In genomic region chr11:65352783-65353182, GRCh38 we compare ENCODE assay signal across 11 cellular contexts. TPM values are rescaled to one million over a fixed set of nuclear protein-coding genes. Genes with fewer than 3 reads are reported as not detected.
DNase-seq lines count a peak whose midpoint lies in the region; ATAC-seq and TF ChIP-seq lines count a peak whose summit lies in the region.
"Had no signal": no experiment of that assay in that cellular context is flagged by ENCODE, and none has a peak within 500 bp of the region (broad histone marks: within the 10 kb centered on the region; RNA-seq: fewer than 3 reads in every experiment).

No MANE protein-coding gene starts in this region.

- peaks cover 18% of the 10 kb centered on the region for H3K4me1 Mint-ChIP-seq in CD4-positive, alpha-beta T cell (ENCODE audit: low read depth)
- H3K4me1 Mint-ChIP-seq in HFFc6 (ENCODE audit: low read depth), result peaks cover 30% of the 10 kb centered on the region
- H3K4me1 Mint-ChIP-seq in activated naive CD8-positive, alpha-beta T cell (ENCODE audit: low read depth), result peaks cover 14% of the 10 kb centered on the region
- H3K4me1 Mint-ChIP-seq in memory B cell, result peaks cover 16% of the 10 kb centered on the region

- CTCF ChIA-PET in CD4-positive, alpha-beta T cell (lab: Charles Lee), result interaction anchor here (0.9 to 1.4 kb wide), 4 partner anchors 14 to 37 kb away, joined by 3 to 6 read pairs (median 4); no protein-coding TSS in a partner anchor

- no peak for ATAC-seq in CD4-positive, alpha-beta T cell (ENCODE audit: poor library complexity)
- ATAC-seq in memory B cell (ENCODE audit: low read depth), result no peak
- ATAC-seq in GM21447 (IDR thresholded peaks at IDR 0.05; ENCODE audit: unreplicated experiment), result no peak
- ATAC-seq: activated CD8-positive, alpha-beta T cell treated with anti-CD3 and anti-CD28 coated beads for 36 hours had no signal

- H3K4me3 Mint-ChIP-seq in CD4-positive, alpha-beta T cell, result peak overlapping the region; percentile 85
- no peak overlapping the region for H3K4me3 Mint-ChIP-seq in HFFc6
- no peak overlapping the region for H3K4me3 Mint-ChIP-seq in activated naive CD8-positive, alpha-beta T cell
- no peak overlapping the region for H3K4me3 Mint-ChIP-seq in memory B cell
- H3K4me3 Mint-ChIP-seq: activated CD8-positive, alpha-beta T cell treated with anti-CD3 and anti-CD28 coated beads for 36 hours had no signal

- DNase-seq in CD4-positive, alpha-beta T cell, result no peak
- DNase-seq in HFFc6 (peak; percentile 23), memory B cell (ENCODE audit: low spot score in 2 of 2) (no peak), iPS-NIHi11 (ENCODE audit: low spot score) (no peak), NCI-H1092 treated with DMSO at 0.1 percent for 48 hours (lab: John Stamatoyannopoulos, UW) (no peak)
- DNase-seq in activated CD4-positive, alpha-beta T cell treated with anti-CD3 and anti-CD28 coated beads, Interleukin-2, amount 50 U/mL, for 48 hours, result no peak
- DNase-seq: activated CD8-positive, alpha-beta T cell treated with anti-CD3 and anti-CD28 coated beads for 36 hours; effector memory CD4-positive, alpha-beta T cell; NCI-H1417 treated with DMSO at 0.1 percent for 48 hours had no signal

- intact Hi-C loops in CD4-positive, alpha-beta T cell (cut with DNase I, micrococcal nuclease), result no loop called here

- H3K9me3 Mint-ChIP-seq in CD4-positive, alpha-beta T cell, result no peaks in the 10 kb centered on the region
- H3K9me3 Mint-ChIP-seq in HFFc6, result no peaks in the 10 kb centered on the region
- no peaks in the 10 kb centered on the region for H3K9me3 Mint-ChIP-seq in activated naive CD8-positive, alpha-beta T cell (ENCODE audit: low read depth)
- no peaks in the 10 kb centered on the region for H3K9me3 Mint-ChIP-seq in memory B cell
- H3K9me3 Mint-ChIP-seq: activated CD8-positive, alpha-beta T cell treated with anti-CD3 and anti-CD28 coated beads for 36 hours had no signal

- TF ChIP-seq CTCF in CD4-positive, alpha-beta T cell (IDR thresholded peaks at IDR 0.05), result no peak
- peak; percentile 74 for TF ChIP-seq CTCF in HFFc6 (IDR thresholded peaks at IDR 0.05)

- H3K36me3 Mint-ChIP-seq in CD4-positive, alpha-beta T cell (ENCODE audit: low read depth), result peaks cover 56% of the 10 kb centered on the region
- peaks cover 5% of the 10 kb centered on the region; the same call in 1 of the 2 replicates for H3K36me3 Mint-ChIP-seq in HFFc6 (ENCODE audit: low read depth)
- H3K36me3 Mint-ChIP-seq in activated naive CD8-positive, alpha-beta T cell, result peaks cover 2% of the 10 kb centered on the region
- peaks cover 11% of the 10 kb centered on the region for H3K36me3 Mint-ChIP-seq in memory B cell

- H3K27ac ChIP-seq in CD4-positive, alpha-beta T cell (ENCODE audit: low read depth, low read length), result no peak overlapping the region

- H3K9me3 ChIP-seq in CD4-positive, alpha-beta T cell (ENCODE audit: control insufficient read depth, low read length), result no peaks in the 10 kb centered on the region

- H3K27ac Mint-ChIP-seq in CD4-positive, alpha-beta T cell, result peak overlapping the region; percentile 31
- peak overlapping the region; percentile 64; the same call in 1 of the 2 replicates for H3K27ac Mint-ChIP-seq in HFFc6
- peak overlapping the region; percentile 46 for H3K27ac Mint-ChIP-seq in activated naive CD8-positive, alpha-beta T cell
- H3K27ac Mint-ChIP-seq in memory B cell, result peak overlapping the region; percentile 28
- H3K27ac Mint-ChIP-seq: activated CD8-positive, alpha-beta T cell treated with anti-CD3 and anti-CD28 coated beads for 36 hours had no signal

- H3K27me3 ChIP-seq in CD4-positive, alpha-beta T cell (ENCODE audit: control insufficient read depth, insufficient read depth, low read length), result no peaks in the 10 kb centered on the region

- POLR2A ChIA-PET in CD4-positive, alpha-beta T cell (lab: Charles Lee), result interaction anchor here (1.1 to 2.6 kb wide), 2 partner anchors 19 to 21 kb away, joined by 3 to 13 read pairs; partner anchors contain the start of gene DPF2

- no peaks in the 10 kb centered on the region for H3K27me3 Mint-ChIP-seq in CD4-positive, alpha-beta T cell
- peaks cover 4% of the 10 kb centered on the region for H3K27me3 Mint-ChIP-seq in HFFc6 (ENCODE audit: insufficient read depth)
- H3K27me3 Mint-ChIP-seq in activated naive CD8-positive, alpha-beta T cell, result no peaks in the 10 kb centered on the region
- H3K27me3 Mint-ChIP-seq in memory B cell, result no peaks in the 10 kb centered on the region
- H3K27me3 Mint-ChIP-seq: activated CD8-positive, alpha-beta T cell treated with anti-CD3 and anti-CD28 coated beads for 36 hours had no signal

RNA-seq across cellular contexts. Expression of gene TIGD3, which starts 1.8 kb away (rescaled TPM):
- under 1 TPM; 0.73 to 0.85 TPM for total RNA-seq in CD4-positive, alpha-beta T cell
- under 1 TPM in 2 of 6 experiments, not detected in 4; 0.12 to 0.13 TPM for total RNA-seq in HFFc6 (2021; fragmentation: NEBNext Ultra II Directional; extraction: Animal tissue kit (Norgen Biotek cat#: 25700))

RNA-seq across cellular contexts. Expression of gene DPF2, which starts 19.1 kb away (rescaled TPM):
- total RNA-seq in CD4-positive, alpha-beta T cell, result 10 to 100 TPM; 50.3 to 60.1 TPM
- total RNA-seq in HFFc6 (2021; fragmentation: NEBNext Ultra II Directional; extraction: Animal tissue kit (Norgen Biotek cat#: 25700)), result 10 to 100 TPM; 55.4 to 64.3 (median 61.7) TPM

RNA-seq across cellular contexts. Expression of gene SLC25A45, which starts 29.7 kb away (rescaled TPM):
- total RNA-seq in CD4-positive, alpha-beta T cell, result 10 to 100 TPM; 40.0 to 40.8 TPM
- 1 to 10 TPM; 4.9 to 8.9 (median 5.8) TPM for total RNA-seq in HFFc6 (2021; fragmentation: NEBNext Ultra II Directional; extraction: Animal tissue kit (Norgen Biotek cat#: 25700))

RNA-seq across cellular contexts. Expression of gene FRMD8, which starts 33.7 kb away (rescaled TPM):
- 10 to 100 TPM; 19.4 to 25.3 TPM for total RNA-seq in CD4-positive, alpha-beta T cell
- 10 to 100 TPM; 22.4 to 28.5 (median 27.1) TPM for total RNA-seq in HFFc6 (2021; fragmentation: NEBNext Ultra II Directional; extraction: Animal tissue kit (Norgen Biotek cat#: 25700))

RNA-seq across cellular contexts. Expression of gene CDC42EP2, which starts 38.1 kb away (rescaled TPM):
- under 1 TPM in 1 of 2 experiments, not detected in 1; 0.96 TPM for total RNA-seq in CD4-positive, alpha-beta T cell
- total RNA-seq in HFFc6 (2021; fragmentation: NEBNext Ultra II Directional; extraction: Animal tissue kit (Norgen Biotek cat#: 25700)), result 10 to 100 TPM; 19.0 to 35.3 (median 22.6) TPM

Comparison
In these comparisons a context has a peak if more than half of its experiments do, and no peak if none do; other contexts are left out.
1. RNA of gene SLC25A45, which starts 29.7 kb away (total RNA-seq): 40.0 to 40.8 TPM in CD4-positive, alpha-beta T cell; 4.9 to 8.9 TPM in HFFc6; every median in the first group is over 4 times any median in the second.
2. Peak in every context shown above with its lines, with median percentiles within 50 percentile points of each other: H3K27ac Mint-ChIP-seq.